In the genomic region with DNA sequence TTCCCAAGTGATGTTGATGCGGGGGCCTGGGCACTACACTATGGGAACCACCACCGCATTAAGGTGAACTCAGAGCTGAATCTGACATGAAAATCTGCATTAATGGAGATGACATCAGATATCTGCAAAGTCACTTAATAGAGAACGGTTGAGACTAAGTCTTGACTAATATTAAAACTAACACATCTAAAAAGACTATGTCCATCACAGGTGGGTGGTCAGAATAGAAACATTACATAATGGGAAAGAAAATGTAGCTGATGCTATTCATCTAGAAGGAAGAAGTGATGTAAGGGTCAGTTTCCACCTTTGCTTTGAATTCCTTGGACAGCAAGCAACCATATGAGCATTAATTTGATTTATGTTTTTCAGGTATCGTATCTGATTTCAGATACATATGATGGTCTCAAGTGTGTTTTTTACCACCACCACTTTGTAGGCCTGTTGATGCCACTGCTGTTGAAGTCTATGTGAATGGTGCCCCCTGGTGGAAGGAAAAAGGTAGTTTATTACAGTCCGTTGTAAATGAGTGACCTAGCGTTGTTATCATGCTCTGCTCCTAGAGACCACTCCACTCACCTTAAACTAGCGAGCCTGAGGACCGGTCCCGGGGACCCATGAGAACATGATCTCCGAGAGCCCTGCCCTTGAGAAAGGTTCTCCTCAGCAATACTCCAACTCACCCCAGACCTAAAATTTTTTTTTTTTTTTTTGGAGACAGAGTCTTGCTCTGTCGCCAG, we compare ENCODE assay signal across 8 cellular contexts.
A peak's percentile ranks its signal among the peaks of the same experiment; 100 is the strongest.
DNase-seq lines count a peak whose midpoint lies in the region; ATAC-seq and TF ChIP-seq lines count a peak whose summit lies in the region.

No MANE protein-coding gene starts in this region.

- no peaks in the 10 kb centered on the region for H3K9me3 Mint-ChIP-seq in memory B cell

- H3K36me3 ChIP-seq in stomach = no peaks in the 10 kb centered on the region

- peaks cover 11% of the 10 kb centered on the region for H3K4me1 Mint-ChIP-seq in memory B cell

- H3K36me3 Mint-ChIP-seq in memory B cell = peaks cover 6% of the 10 kb centered on the region

- H3K4me3 ChIP-seq in stomach = no peak overlapping the region

- TF ChIP-seq CTCF in stomach (IDR thresholded peaks at IDR 0.05) = peak in 5 of 7 experiments; percentile 42 to 89 (median 70)

- peak overlapping the region; percentile 58 for H3K27ac Mint-ChIP-seq in memory B cell

- no peaks in the 10 kb centered on the region for H3K4me1 ChIP-seq in stomach

- 40 to 53% (median 46%) methylated on average over 11 of the region's 11 CpGs for WGBS in stomach, 5 donors

- intact Hi-C loops in stomach (cut with DNase I; ENCODE audit: low total_unique reads) = loop anchor here (5.0 kb wide), 2 partner anchors 210 to 285 kb away; no protein-coding TSS in a partner anchor

- H3K27me3 ChIP-seq in stomach = no peaks in the 10 kb centered on the region

- in situ Hi-C loops in Caki2 (cut with HindIII; ENCODE audit: low pct_unique_long_range_greater_than_20kb, low sequenced_read_pairs) = no loop called here

- no peak overlapping the region for H3K27ac ChIP-seq in stomach

- TF ChIP-seq POLR2A in stomach (IDR thresholded peaks at IDR 0.05) = no peak

- peak; percentile 81 for ATAC-seq in GM19351 (IDR thresholded peaks at IDR 0.05; ENCODE audit: unreplicated experiment)
- ATAC-seq in HG03439 (IDR thresholded peaks at IDR 0.05; ENCODE audit: unreplicated experiment) = peak; percentile 79
- ATAC-seq in activated CD4-positive, CD25-positive, alpha-beta regulatory T cell treated with anti-CD3 and anti-CD28 coated beads, Interleukin-2, amount 50 U/mL, for 24 hours = peak; percentile 47 to 62
- peak; percentile 93 for ATAC-seq in memory B cell (ENCODE audit: low read depth)

- DNase-seq in Caki2 (ENCODE audit: low read depth) = peak; percentile 34
- peak; percentile 55 for DNase-seq in NCI-H446 treated with DMSO at 0.1 percent for 48 hours (lab: John Stamatoyannopoulos, UW)
- peak; percentile 3 for DNase-seq in effector CD8-positive, alpha-beta T cell (lab: John Stamatoyannopoulos, UW)
- DNase-seq in memory B cell (ENCODE audit: low spot score in 2 of 2) = peak; percentile 67 to 79
- DNase-seq in stomach = peak; percentile 33

- no peaks in the 10 kb centered on the region for H3K27me3 Mint-ChIP-seq in memory B cell

- no peak for TF ChIP-seq EP300 in stomach (IDR thresholded peaks at IDR 0.05)

- H3K4me3 Mint-ChIP-seq in memory B cell = no peak overlapping the region

- no peaks in the 10 kb centered on the region for H3K9me3 ChIP-seq in stomach

Comparison
In these comparisons a context has a peak if more than half of its experiments do, and no peak if none do; other contexts are left out.
1. DNase-seq: peak in every context shown above with its lines; median percentile 73 in memory B cell; 55 in NCI-H446 treated with DMSO at 0.1 percent for 48 hours; 34 in Caki2; 33 in stomach; 3 in effector CD8-positive, alpha-beta T cell.